Comparison of ENCODE assay signal across 25 cellular contexts in the genomic region with DNA sequence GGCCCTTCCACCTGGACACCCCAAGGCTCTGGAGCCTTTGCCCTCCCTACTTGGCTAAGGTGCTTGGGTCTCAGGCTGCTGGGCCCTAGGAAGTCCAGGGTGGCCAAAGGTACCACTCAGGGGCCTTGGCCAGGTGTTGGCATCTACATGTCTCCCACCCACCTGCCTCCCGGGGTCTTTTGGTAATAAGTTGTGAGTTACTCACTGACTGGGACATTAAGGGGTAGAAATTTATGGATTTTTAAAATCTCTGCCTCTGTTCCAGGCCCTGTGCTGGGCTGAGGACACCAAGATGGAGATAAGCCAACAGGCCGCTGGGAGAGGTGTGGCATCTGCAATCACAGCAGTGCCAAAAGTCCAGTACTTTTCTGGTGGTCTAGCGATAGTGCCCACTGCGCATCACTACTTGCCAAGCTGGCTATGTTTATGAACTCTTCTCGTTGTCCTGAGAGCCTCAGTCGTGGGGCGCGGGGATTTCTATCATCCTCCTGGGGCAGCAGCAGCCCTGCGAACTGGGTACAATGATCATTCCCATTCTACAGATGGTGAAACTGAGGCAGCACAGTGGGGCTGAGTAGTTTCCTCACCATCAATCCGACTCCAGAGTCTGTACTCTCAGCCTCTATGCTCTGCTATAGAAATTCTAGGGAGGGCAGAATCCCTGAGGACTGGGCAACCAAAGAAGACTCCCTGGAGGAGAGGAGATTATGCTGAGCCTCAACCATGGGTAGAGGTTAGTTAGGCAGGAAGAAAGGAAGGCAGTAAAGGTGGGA. TPM values are rescaled to one million over a fixed set of nuclear protein-coding genes. Genes with fewer than 3 reads are reported as not detected.
DNase-seq lines count a peak whose midpoint lies in the region; ATAC-seq, FAIRE-seq and TF ChIP-seq lines count a peak whose summit lies in the region.
"Had no signal": no experiment of that assay in that cellular context is flagged by ENCODE, and none has a peak within 500 bp of the region (broad histone marks: within the 10 kb centered on the region; RNA-seq: fewer than 3 reads in every experiment).

No MANE protein-coding gene starts in this region.

- TF ChIP-seq POLR2A in K562 (conservative IDR thresholded peaks at IDR 0.05), result no peak
- TF ChIP-seq POLR2A in sigmoid colon (IDR thresholded peaks at IDR 0.05), result no peak
- TF ChIP-seq POLR2A in lower leg skin (IDR thresholded peaks at IDR 0.05), result no peak
- no peak for TF ChIP-seq POLR2A in GM18505 (IDR thresholded peaks at IDR 0.05; ENCODE audit: borderline replicate concordance, extremely low read depth, insufficient read depth, insufficient read length)

- no peak for ATAC-seq in K562
- no peak for ATAC-seq in left lung
- no peak for ATAC-seq in WTC11
- no peak for ATAC-seq in GM18505 (IDR thresholded peaks at IDR 0.05; ENCODE audit: unreplicated experiment)
- ATAC-seq: HCT116 had no signal

- H3K36me3 Mint-ChIP-seq in chondrocyte (ENCODE audit: low read depth) (peaks cover 8% of the 10 kb centered on the region), WTC11 (0 out of 2 replicates have a peak, but pooled peaks cover 3% of the 10 kb centered on the region)
- H3K36me3 Mint-ChIP-seq: CD4-positive, alpha-beta memory T cell had no signal

- no peak overlapping the region for H2AFZ ChIP-seq in K562 (ENCODE audit: low read depth, low read length)
- H2AFZ ChIP-seq: GM23248 had no signal

- no peak for DNase-seq in K562 (ENCODE audit: extremely low read depth in 1 of 4, low spot score in 3 of 4)
- DNase-seq in chondrocyte (ENCODE audit: low spot score), result peak; percentile 59
- DNase-seq in left lung, result peak; percentile 22 to 37
- DNase-seq in sigmoid colon, result peak; percentile 40
- DNase-seq in WTC11 (ENCODE audit: low spot score), result no peak
- DNase-seq in lower leg skin (ENCODE audit: low spot score in 2 of 2), result no peak
- DNase-seq in germinal center (ENCODE audit: low spot score), result no peak
- DNase-seq: C1 segment of cervical spinal cord; Calu3; CD4-positive, alpha-beta memory T cell; COR-L47; DMS53; DMS79 treated with DMSO at 0.1 percent for 48 hours; GF-D8; GM23248 had no signal

- H3K9me3 Mint-ChIP-seq in chondrocyte (ENCODE audit: low read depth), result peaks cover 3% of the 10 kb centered on the region
- peaks cover 7% of the 10 kb centered on the region for H3K9me3 Mint-ChIP-seq in WTC11

- CTCF ChIA-PET in K562 (lab: Yijun Ruan, JAX; ENCODE audit: low intra/inter-chr PET ratio) (no interaction called here), WTC11 (lab: Charles Lee) (no interaction called here)

- H3K4me2 ChIP-seq in K562 (ENCODE audit: insufficient read depth, low read length), result no peak overlapping the region

- POLR2A ChIA-PET in K562 (lab: Yijun Ruan, JAX) (interaction anchor here (0.6 to 1.3 kb wide), 2 partner anchors 11 to 129 kb away, joined by 3 to 7 read pairs; no protein-coding TSS in a partner anchor), WTC11 (lab: Charles Lee) (no interaction called here)

- TF ChIP-seq RAD21 in K562 (CRISPR knock-in tag; conservative IDR thresholded peaks at IDR 0.05 in 1 of 2, IDR thresholded peaks at IDR 0.05 in 1 of 2), result no peak

- H4K20me1 ChIP-seq in K562 (replicated peaks; ENCODE audit: control insufficient read depth, insufficient read depth, low read length), result no peaks in the 10 kb centered on the region

- no peak overlapping the region for H3K9ac ChIP-seq in K562 (ENCODE audit: insufficient read depth in 1 of 2, low read depth in 2 of 2, low read length in 2 of 2)
- H3K9ac ChIP-seq: GM23248 had no signal

- TF ChIP-seq EP300 in K562 (IDR thresholded peaks at IDR 0.05; ENCODE audit: low read length) (no peak), sigmoid colon (IDR thresholded peaks at IDR 0.05) (no peak)

- TF ChIP-seq CTCF in K562 (IDR thresholded peaks at IDR 0.05 in 2 of 3, conservative IDR thresholded peaks at IDR 0.05 in 1 of 3; ENCODE audit: insufficient read depth in 2 of 3, low read depth in 1 of 3, low read length in 3 of 3), result no peak
- no peak for TF ChIP-seq CTCF in chondrocyte (IDR thresholded peaks at IDR 0.05)
- no peak for TF ChIP-seq CTCF in left lung (IDR thresholded peaks at IDR 0.05)
- TF ChIP-seq CTCF in sigmoid colon (IDR thresholded peaks at IDR 0.05), result no peak
- TF ChIP-seq CTCF in WTC11 (IDR thresholded peaks at IDR 0.05), result no peak
- TF ChIP-seq CTCF in lower leg skin (IDR thresholded peaks at IDR 0.05), result no peak

- no peak overlapping the region for H3K4me3 ChIP-seq in K562
- no peak overlapping the region for H3K4me3 ChIP-seq in left lung
- H3K4me3 ChIP-seq in sigmoid colon, result no peak overlapping the region
- H3K4me3 ChIP-seq in lower leg skin (ENCODE audit: low read depth, poor library complexity, severe bottlenecking), result no peak overlapping the region
- H3K4me3 ChIP-seq: GM23248 had no signal

- H3K27me3 Mint-ChIP-seq in chondrocyte (ENCODE audit: low read depth) (no peaks in the 10 kb centered on the region), WTC11 (ENCODE audit: low read depth) (no peaks in the 10 kb centered on the region)

- H3K27ac Mint-ChIP-seq in chondrocyte (ENCODE audit: unreplicated experiment) (no peak overlapping the region), WTC11 (no peak overlapping the region)
- H3K27ac Mint-ChIP-seq: CD4-positive, alpha-beta memory T cell had no signal

- intact Hi-C loops in K562 (cut with micrococcal nuclease), result no loop called here
- intact Hi-C loops in left lung (cut with DNase I), result no loop called here
- intact Hi-C loops in sigmoid colon (cut with DNase I), result no loop called here
- intact Hi-C loops in lower leg skin (cut with DNase I; ENCODE audit: low total_unique reads), result loop anchor here (5.0 kb wide), 1 partner anchor 517 kb away; a partner anchor contains a TSS

- peaks cover 14 to 27% of the 10 kb centered on the region in 2 experiments for H3K4me1 ChIP-seq in K562 (replicated peaks in 1 of 2; ENCODE audit: control insufficient read depth in 2 of 2, insufficient read depth in 2 of 2, low read length in 2 of 2)
- peaks cover 0 to 10% of the 10 kb centered on the region in 2 donors for H3K4me1 ChIP-seq in left lung
- H3K4me1 ChIP-seq in sigmoid colon, result peaks cover 0 to 3% (median 0%) of the 10 kb centered on the region in 4 donors

- 90% methylated on average over 10 of the region's 10 CpGs for WGBS in K562 (ENCODE audit: insufficient coverage, low coverage, missing lambda C conversion rate)
- WGBS in sigmoid colon, 2 donors, result 92 to 94% methylated on average over 10 of the region's 10 CpGs
- WGBS in lower leg skin, 2 donors, result 94 to 96% methylated on average over 10 of the region's 10 CpGs

- H3K4me3 Mint-ChIP-seq in chondrocyte (ENCODE audit: unreplicated experiment) (no peak overlapping the region), WTC11 (no peak overlapping the region)
- H3K4me3 Mint-ChIP-seq: CD4-positive, alpha-beta memory T cell had no signal

- no TSS peak for BruUV-seq in K562 (replicated peaks; lab: Mats Ljungman, UMichigan)

- no peaks in the 10 kb centered on the region for H3K9me1 ChIP-seq in K562 (ENCODE audit: control insufficient read depth, insufficient read depth, low read length)

- H3K4me1 Mint-ChIP-seq in chondrocyte (ENCODE audit: low read depth) (peaks cover 10% of the 10 kb centered on the region), WTC11 (peaks cover 8% of the 10 kb centered on the region)
- H3K4me1 Mint-ChIP-seq: CD4-positive, alpha-beta memory T cell had no signal

- peaks cover 11% of the 10 kb centered on the region; the same call in 1 of the 3 replicates for H3K79me2 ChIP-seq in K562 (ENCODE audit: control insufficient read depth, insufficient read depth, low read length)

- H3K27ac ChIP-seq in K562 (ENCODE audit: extremely low read depth, low read depth, low read length) (no peak overlapping the region), left lung (no peak overlapping the region), sigmoid colon (no peak overlapping the region)
- H3K27ac ChIP-seq: GM23248 had no signal

- H3K27me3 ChIP-seq in K562 (ENCODE audit: control insufficient read depth in 2 of 2, insufficient read depth in 2 of 2, low read length in 2 of 2) (no peaks in the 10 kb centered on the region), left lung (no peaks in the 10 kb centered on the region), sigmoid colon (peaks cover 0 to 3% (median 0%) of the 10 kb centered on the region in 3 donors)

- in situ Hi-C loops in K562 (cut with MboI), result loop anchor here (5.0 kb wide), 1 partner anchor 127 kb away; no protein-coding TSS in a partner anchor

- no peak for FAIRE-seq in K562 (lab: Jason Lieb, UNC)
- FAIRE-seq: GM12891, H1 had no signal

- H3K36me3 ChIP-seq in K562 (ENCODE audit: control insufficient read depth, insufficient read depth, low read length) (peaks cover 85% of the 10 kb centered on the region), left lung (no peaks in the 10 kb centered on the region), sigmoid colon (no peaks in the 10 kb centered on the region)

- H3K9me3 ChIP-seq in K562 (replicated peaks; ENCODE audit: control insufficient read depth, insufficient read depth, low read depth, low read length) (no peaks in the 10 kb centered on the region), left lung (no peaks in the 10 kb centered on the region), sigmoid colon (no peaks in the 10 kb centered on the region)

TF ChIP-seq in WTC11, 78 proteins besides CTCF, POLR2A, EP300 and RAD21 (continues in another document):
- no peak for TF ChIP-seq NR1H2 (CRISPR knock-in tag; IDR thresholded peaks at IDR 0.05)
- TF ChIP-seq ZNF416 (CRISPR knock-in tag; IDR thresholded peaks at IDR 0.05), result no peak

RNA-seq across cellular contexts. Expression of a gene that starts 36.2 kb away (rescaled TPM):
- total RNA-seq in K562 (2011; cell fraction: chromatin; rRNA removed; ENCODE audit: low replicate concordance), result not detected in 2 replicates
- total RNA-seq in K562 (2011; cell fraction: nucleolus; rRNA removed), result not detected in 2 replicates
- total RNA-seq in K562 (2011; cell fraction: nucleoplasm; rRNA removed), result not detected in 2 replicates
- total RNA-seq in K562 (2014; rRNA removed) (not detected in 2 replicates), K562 (2014; rRNA removed; fragmentation: Illumina TruSeq; extraction: Trizol) (not detected in 2 replicates), K562 (2015; rRNA removed; fragmentation: Illumina TruSeq; extraction: Trizol) (not detected in 2 replicates), K562 (2021) (not detected in 2 replicates), chondrocyte (not detected in 3 replicates), left lung (not detected), sigmoid colon (not detected), WTC11 (2021) (not detected in 3 replicates), lower leg skin (not detected)
- polyA plus RNA-seq in K562 (2011; rRNA removed) (not detected in 2 replicates), K562 (2014; fragmentation: Illumina TruSeq; extraction: Trizol) (not detected in 2 replicates), K562 (2014; fragmentation: Nextera tagmentation; extraction: Ambion mirVana) (not detected), K562 (2014; rRNA removed) (not detected in 2 replicates), sigmoid colon (not detected)
- polyA plus RNA-seq in K562 (2011; cell fraction: cytosol; rRNA removed), result not detected in 2 replicates
- not detected in 2 replicates for polyA plus RNA-seq in K562 (2011; cell fraction: nucleus; rRNA removed)
- polyA plus RNA-seq in K562 (2012), result not detected in 2 replicates
- polyA minus RNA-seq in K562 (2011; rRNA and poly(A)+ RNA removed), result not detected in 2 replicates
- not detected in 2 replicates for polyA minus RNA-seq in K562 (2011; cell fraction: cytosol; rRNA and poly(A)+ RNA removed)
- polyA minus RNA-seq in K562 (2011; cell fraction: nucleus; rRNA and poly(A)+ RNA removed), result not detected in 2 replicates
- total RNA-seq: A172; A673; Calu3; CD4-positive, alpha-beta memory T cell; Daoy; G401; GM23248; H1; H7 had no signal
- polyA plus RNA-seq: BJ; CD4-positive, alpha-beta memory T cell; GM23248; H1 had no signal

Comparison
In these comparisons a context has a peak if more than half of its experiments do, and no peak if none do; other contexts are left out.
1. DNase-seq: peak in chondrocyte (single experiment), left lung (2 of 2) and sigmoid colon (single experiment); none in K562 (0 of 4), WTC11 (single experiment), lower leg skin (0 of 2) and germinal center (single experiment).